8 cellular contexts compared by ENCODE assay signal in the genomic region with DNA sequence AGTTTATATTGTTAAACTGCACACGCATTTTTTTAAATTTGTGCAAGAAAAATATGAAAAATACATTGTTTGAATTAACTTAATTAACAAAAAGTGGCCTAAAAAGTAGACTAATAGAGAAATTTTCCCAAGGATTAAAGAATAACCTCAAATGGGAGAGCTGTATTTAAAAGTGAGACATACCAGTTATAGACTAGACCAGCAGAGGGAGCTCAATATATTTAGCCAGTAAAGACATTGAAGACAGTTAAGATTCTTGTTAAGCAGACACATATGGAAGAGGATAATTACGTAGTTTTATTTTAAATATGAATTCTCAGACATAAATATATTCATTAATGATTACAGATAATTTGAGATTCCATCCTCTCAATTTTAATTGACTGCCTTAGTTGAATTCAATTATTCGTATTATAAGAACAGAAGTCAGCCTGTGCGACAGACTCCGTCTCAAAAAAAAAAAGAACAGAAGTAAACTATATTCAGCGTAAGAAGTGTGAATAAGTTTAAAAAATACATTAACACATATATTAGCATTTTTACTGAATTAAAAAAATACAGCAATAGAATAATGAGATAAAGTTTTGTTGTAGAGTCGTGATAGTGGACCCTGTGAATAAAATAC.
A peak's percentile ranks its signal among the peaks of the same experiment; 100 is the strongest.
DNase-seq lines count a peak whose midpoint lies in the region; ATAC-seq and TF ChIP-seq lines count a peak whose summit lies in the region.

No MANE protein-coding gene starts in this region.

- H3K27ac Mint-ChIP-seq in activated CD8-positive, alpha-beta memory T cell treated with anti-CD3 and anti-CD28 coated beads, Interleukin-2, amount 10 ng/mL, durations not matched to agents 7 days and 5 days: no peak overlapping the region

- no peaks in the 10 kb centered on the region for H3K27me3 Mint-ChIP-seq in activated CD8-positive, alpha-beta memory T cell treated with anti-CD3 and anti-CD28 coated beads, Interleukin-2, amount 10 ng/mL, durations not matched to agents 7 days and 5 days

- ATAC-seq in GM21723 (IDR thresholded peaks at IDR 0.05; ENCODE audit: unreplicated experiment) (peak; percentile 82), Panc1 (no peak)
- no peak for ATAC-seq in activated CD8-positive, alpha-beta memory T cell treated with anti-CD3 and anti-CD28 coated beads, Interleukin-2, amount 10 ng/mL, durations not matched to agents 7 days and 5 days

- TF ChIP-seq POLR2A in esophagus muscularis mucosa (IDR thresholded peaks at IDR 0.05; ENCODE audit: low read depth): no peak

- H3K9me3 ChIP-seq in Panc1 (ENCODE audit: control insufficient read depth, insufficient read depth, low read depth, low read length): no peaks in the 10 kb centered on the region
- H3K9me3 ChIP-seq in esophagus muscularis mucosa: peaks cover 0 to 3% (median 0%) of the 10 kb centered on the region in 4 donors

- TF ChIP-seq CTCF in Panc1 (IDR thresholded peaks at IDR 0.05) (peak; percentile 63; the same call in 1 of the 2 replicates), esophagus muscularis mucosa (IDR thresholded peaks at IDR 0.05) (peak; percentile 20 to 57 (median 34))

- no peak for TF ChIP-seq EP300 in esophagus muscularis mucosa (IDR thresholded peaks at IDR 0.05)

- H3K4me3 Mint-ChIP-seq in activated CD8-positive, alpha-beta memory T cell treated with anti-CD3 and anti-CD28 coated beads, Interleukin-2, amount 10 ng/mL, durations not matched to agents 7 days and 5 days: no peak overlapping the region

- intact Hi-C loops in Panc1 (cut with micrococcal nuclease; ENCODE audit: unreplicated experiment) (loop anchor here (2.0 kb wide), 1 partner anchor 773 kb away; no protein-coding TSS in a partner anchor), esophagus muscularis mucosa (cut with DNase I) (loop anchor here (10.0 kb wide), 1 partner anchor 771 kb away; no protein-coding TSS in a partner anchor)

- H3K4me1 ChIP-seq in Panc1 (ENCODE audit: control insufficient read depth, insufficient read depth, low read length) (no peaks in the 10 kb centered on the region), esophagus muscularis mucosa (no peaks in the 10 kb centered on the region)

- 65% methylated on average over 7 of the region's 7 CpGs for WGBS in esophagus muscularis mucosa

- POLR2A ChIA-PET in Panc1 (lab: Charles Lee): interaction anchor here (0.7 kb wide), 1 partner anchor 761 kb away, joined by 3 read pairs; no protein-coding TSS in a partner anchor

- H3K36me3 Mint-ChIP-seq in activated CD8-positive, alpha-beta memory T cell treated with anti-CD3 and anti-CD28 coated beads, Interleukin-2, amount 10 ng/mL, durations not matched to agents 7 days and 5 days: no peaks in the 10 kb centered on the region

- no peaks in the 10 kb centered on the region for H3K4me1 Mint-ChIP-seq in activated CD8-positive, alpha-beta memory T cell treated with anti-CD3 and anti-CD28 coated beads, Interleukin-2, amount 10 ng/mL, durations not matched to agents 7 days and 5 days

- in situ Hi-C loops in Panc1 (cut with HindIII; ENCODE audit: low pct_unique_long_range_greater_than_20kb, low sequenced_read_pairs): no loop called here

- H3K27me3 ChIP-seq in Panc1 (ENCODE audit: control insufficient read depth, insufficient read depth, low read length): no peaks in the 10 kb centered on the region
- peaks cover 0 to 4% (median 0%) of the 10 kb centered on the region in 4 donors for H3K27me3 ChIP-seq in esophagus muscularis mucosa

- H3K36me3 ChIP-seq in Panc1 (ENCODE audit: control insufficient read depth, insufficient read depth, low read length) (no peaks in the 10 kb centered on the region), esophagus muscularis mucosa (no peaks in the 10 kb centered on the region)

- H3K27ac ChIP-seq in Panc1 (ENCODE audit: low read length) (no peak overlapping the region), esophagus muscularis mucosa (replicated peaks in 1 of 4) (no peak overlapping the region)

- no peaks in the 10 kb centered on the region for H3K9me3 Mint-ChIP-seq in activated CD8-positive, alpha-beta memory T cell treated with anti-CD3 and anti-CD28 coated beads, Interleukin-2, amount 10 ng/mL, durations not matched to agents 7 days and 5 days (ENCODE audit: low read depth)

- CTCF ChIA-PET in Panc1 (lab: Charles Lee): interaction anchor here (0.6 to 0.8 kb wide), 3 partner anchors 41 to 758 kb away, joined by 3 to 5 read pairs (median 3); no protein-coding TSS in a partner anchor
- CTCF ChIA-PET in activated CD8-positive, alpha-beta memory T cell treated with anti-CD3 and anti-CD28 coated beads, Interleukin-2, amount 10 ng/mL, durations not matched to agents 7 days and 5 days (lab: Charles Lee): no interaction called here

- no TSS peak for BruUV-seq in Panc1 (replicated peaks; lab: Mats Ljungman, UMichigan)

- no peak overlapping the region for H3K4me3 ChIP-seq in Jurkat, Clone E6-1 (ENCODE audit: low read length)
- no peak overlapping the region for H3K4me3 ChIP-seq in Panc1 (ENCODE audit: low read depth in 2 of 2, low read length in 2 of 2)
- H3K4me3 ChIP-seq in esophagus muscularis mucosa: no peak overlapping the region

- peak; percentile 49 for DNase-seq in GM03348 (ENCODE audit: low spot score)
- peak; percentile 42 for DNase-seq in Jurkat, Clone E6-1 (ENCODE audit: low read depth, low spot score)
- peak; percentile 18 for DNase-seq in Panc1 (ENCODE audit: low read depth, low spot score)
- no peak for DNase-seq in esophagus muscularis mucosa (ENCODE audit: extremely low spot score)
- peak; percentile 31 for DNase-seq in putamen (ENCODE audit: low spot score)
- no peak for DNase-seq in activated CD8-positive, alpha-beta memory T cell treated with anti-CD3 and anti-CD28 coated beads, Interleukin-2, amount 10 ng/mL, durations not matched to agents 7 days and 5 days
- DNase-seq in UCSD-AML1 (lab: John Stamatoyannopoulos, UW; ENCODE audit: unreplicated experiment): no peak

Comparison
In these comparisons a context has a peak if more than half of its experiments do, and no peak if none do; other contexts are left out.
1. DNase-seq: peak in GM03348 (single experiment), Jurkat, Clone E6-1 (single experiment), Panc1 (single experiment) and putamen (single experiment); none in esophagus muscularis mucosa (single experiment), activated CD8-positive, alpha-beta memory T cell treated with anti-CD3 and anti-CD28 coated beads, Interleukin-2, amount 10 ng/mL, durations not matched to agents 7 days and 5 days (single experiment) and UCSD-AML1 (single experiment).